Comparison of ENCODE assay signal across 2 cellular contexts in the genomic region with DNA sequence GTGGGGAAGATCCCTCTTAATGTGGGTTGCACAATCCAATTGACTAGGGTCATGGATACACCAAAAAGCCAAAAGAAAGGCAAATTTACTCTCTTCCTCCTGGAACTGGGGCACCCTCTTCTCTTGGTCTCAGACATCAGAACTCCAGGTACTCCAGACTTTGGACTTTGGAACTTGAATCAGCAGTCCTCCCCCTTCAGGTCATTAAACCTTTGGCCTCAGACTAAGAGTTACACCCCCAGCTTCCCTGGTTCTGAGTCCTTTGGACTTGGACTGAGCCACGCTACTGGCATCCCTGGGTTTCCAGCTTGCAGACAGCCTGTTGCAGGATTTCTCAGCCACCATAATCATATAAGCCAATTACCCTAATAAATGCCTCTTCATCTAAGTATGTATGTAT.
TF ChIP-seq lines count a peak whose summit lies in the region.

No MANE protein-coding gene starts in this region.

TF ChIP-seq in K562, 482 proteins besides CTCF, POLR2A, EP300 and RAD21:
- TF ChIP-seq, protein P1, sequence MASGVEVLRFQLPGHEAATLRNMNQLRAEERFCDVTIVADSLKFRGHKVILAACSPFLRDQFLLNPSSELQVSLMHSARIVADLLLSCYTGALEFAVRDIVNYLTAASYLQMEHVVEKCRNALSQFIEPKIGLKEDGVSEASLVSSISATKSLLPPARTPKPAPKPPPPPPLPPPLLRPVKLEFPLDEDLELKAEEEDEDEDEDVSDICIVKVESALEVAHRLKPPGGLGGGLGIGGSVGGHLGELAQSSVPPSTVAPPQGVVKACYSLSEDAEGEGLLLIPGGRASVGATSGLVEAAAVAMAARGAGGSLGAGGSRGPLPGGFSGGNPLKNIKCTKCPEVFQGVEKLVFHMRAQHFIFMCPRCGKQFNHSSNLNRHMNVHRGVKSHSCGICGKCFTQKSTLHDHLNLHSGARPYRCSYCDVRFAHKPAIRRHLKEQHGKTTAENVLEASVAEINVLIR (CRISPR knock-in tag; IDR thresholded peaks at IDR 0.05): no peak
- TF ChIP-seq CEBPB (tag; IDR thresholded peaks at IDR 0.05): peak; percentile 38; the same call in 1 of the 2 replicates

TF ChIP-seq in liver, 16 proteins besides CTCF, POLR2A, EP300 and RAD21:
- TF ChIP-seq HNF4G (IDR thresholded peaks at IDR 0.05) (peak; percentile 98), EGR1 (IDR thresholded peaks at IDR 0.05; ENCODE audit: low read depth in 2 of 2) (no peak), RXRA (IDR thresholded peaks at IDR 0.05) (peak; percentile 74 to 96), ATF3 (IDR thresholded peaks at IDR 0.05) (no peak), NR2F2 (IDR thresholded peaks at IDR 0.05) (peak; percentile 47), FOXA2 (IDR thresholded peaks at IDR 0.05) (no peak), HNF4A (conservative IDR thresholded peaks at IDR 0.05) (peak; percentile 93 to 100), JUND (IDR thresholded peaks at IDR 0.05) (peak in 1 of 2 donors; percentile 42), YY1 (IDR thresholded peaks at IDR 0.05) (no peak), ZBTB33 (IDR thresholded peaks at IDR 0.05) (no peak), FOXA1 (IDR thresholded peaks at IDR 0.05) (no peak), SP1 (IDR thresholded peaks at IDR 0.05) (peak; percentile 79)
- TF ChIP-seq, protein P2, sequence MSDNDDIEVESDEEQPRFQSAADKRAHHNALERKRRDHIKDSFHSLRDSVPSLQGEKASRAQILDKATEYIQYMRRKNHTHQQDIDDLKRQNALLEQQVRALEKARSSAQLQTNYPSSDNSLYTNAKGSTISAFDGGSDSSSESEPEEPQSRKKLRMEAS (IDR thresholded peaks at IDR 0.05): no peak
